Comparison of ENCODE assay signal across 26 cellular contexts in the genomic region with DNA sequence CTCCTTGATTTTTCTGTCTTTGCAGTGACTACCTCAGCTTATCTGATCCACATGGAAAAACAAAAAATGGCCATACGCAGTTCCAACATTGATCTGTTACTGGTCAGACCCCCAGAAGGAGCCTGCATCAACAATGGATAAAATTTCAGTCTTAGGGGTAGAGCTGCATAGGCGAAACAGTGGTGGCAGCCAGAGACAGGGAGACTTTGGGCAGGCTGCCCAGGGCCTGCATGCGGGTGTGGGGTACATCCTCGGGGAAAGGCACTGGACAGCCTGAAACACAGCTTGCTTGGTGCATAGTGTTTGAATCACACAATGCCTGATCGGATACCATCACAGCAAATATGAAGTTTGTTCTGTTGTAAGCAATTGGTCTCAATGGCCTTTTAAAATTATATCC.
"Had no signal": no experiment of that assay in that cellular context is flagged by ENCODE, and none has a peak within 500 bp of the region (broad histone marks: within the 10 kb centered on the region; RNA-seq: fewer than 3 reads in every experiment).

No MANE protein-coding gene starts in this region.

- H3K9me3 ChIP-seq: stomach, suprapubic skin, testis, thoracic aorta, thyroid gland, tibial artery, tibial nerve, transverse colon, upper lobe of left lung, upper lobe of right lung, uterus, vagina had no signal

- H3K27ac ChIP-seq: stomach, suprapubic skin, testis, thoracic aorta, thyroid gland, tibial artery, tibial nerve, transverse colon, upper lobe of left lung, upper lobe of right lung, uterus, vagina had no signal

- H3K27me3 ChIP-seq: stomach, suprapubic skin, testis, thyroid gland, tibial artery, tibial nerve, transverse colon, upper lobe of left lung, upper lobe of right lung, uterus, vagina had no signal

- H3K4me3 ChIP-seq: stomach, suprapubic skin, testis, thoracic aorta, thyroid gland, tibial artery, tibial nerve, transverse colon, upper lobe of left lung, upper lobe of right lung, uterus, vagina had no signal

- DNase-seq: stimulated activated CD4-positive, alpha-beta T cell treated with anti-CD3 and anti-CD28 coated beads, Interleukin-2, amount 100 ng/mL, for 24 hours; stimulated activated CD4-positive, alpha-beta T cell treated with anti-CD3 and anti-CD28 coated beads, Interleukin-2, amount 100 ng/mL, for 48 hours; stimulated activated CD4-positive, alpha-beta T cell treated with anti-CD3 and anti-CD28 coated beads, Interleukin-4, amount 100 ng/mL, for 1 hour; stimulated activated CD4-positive, alpha-beta T cell treated with anti-CD3 and anti-CD28 coated beads, Interleukin-4, amount 100 ng/mL, for 24 hours; stimulated activated CD4-positive, alpha-beta T cell treated with anti-CD3 and anti-CD28 coated beads, Interleukin-4, amount 100 ng/mL, for 4 hours; stimulated activated CD8-positive, alpha-beta memory T cell treated with anti-CD3 and anti-CD28 coated beads, Interleukin-4, amount 100 ng/mL, for 48 hours; stimulated activated naive B cell treated with anti-CD40 and anti-IgM and Interleukin-4, amounts not matched to agents 10 μg/mL and 1 μg/mL and 100 μg/mL, for 72 hours; stimulated activated naive CD4-positive, alpha-beta T cell; stimulated activated naive CD4-positive, alpha-beta T cell treated with Interleukin-2 at 50 U/mL for 16 hours; stimulated activated naive CD8-positive, alpha-beta T cell treated with anti-CD3 and anti-CD28 coated beads, Interleukin-15, Interleukin-2, amounts not matched to agents 100 U/mL and 50 U/mL, for 24 hours; stomach; testis; thyroid gland; tibial artery; transverse colon; upper lobe of left lung; upper lobe of right lung; uterus had no signal

- H3K4me1 Mint-ChIP-seq: stimulated activated effector memory CD8-positive, alpha-beta T cell treated with anti-CD3 and anti-CD28 coated beads, Interleukin-12 subunit alpha, Interleukin-12 subunit beta, amount 100 ng/mL, for 72 hours; stimulated activated memory B cell treated with anti-CD40 and anti-IgM and Interleukin-4, amounts not matched to agents 10 μg/mL and 1 μg/mL and 100 μg/mL, for 72 hours; stimulated activated naive B cell treated with anti-CD40 and anti-IgM and Interleukin-4, amounts not matched to agents 10 μg/mL and 1 μg/mL and 100 μg/mL, for 72 hours had no signal

- FAIRE-seq: urothelium cell line had no signal

- ATAC-seq: stimulated activated effector memory CD8-positive, alpha-beta T cell treated with anti-CD3 and anti-CD28 coated beads, Interleukin-12 subunit alpha, Interleukin-12 subunit beta, amount 100 ng/mL, for 72 hours; stimulated activated memory B cell treated with anti-CD40 and anti-IgM and Interleukin-4, amounts not matched to agents 10 μg/mL and 1 μg/mL and 100 μg/mL, for 72 hours; stimulated activated naive B cell treated with anti-CD40 and anti-IgM and Interleukin-4, amounts not matched to agents 10 μg/mL and 1 μg/mL and 100 μg/mL, for 72 hours; stimulated activated naive CD8-positive, alpha-beta T cell treated with anti-CD3 and anti-CD28 coated beads, Interleukin-15, Interleukin-2, amounts not matched to agents 100 U/mL and 50 U/mL, for 24 hours; upper lobe of right lung had no signal

- H3K27ac Mint-ChIP-seq: stimulated activated effector memory CD8-positive, alpha-beta T cell treated with anti-CD3 and anti-CD28 coated beads, Interleukin-12 subunit alpha, Interleukin-12 subunit beta, amount 100 ng/mL, for 72 hours; stimulated activated memory B cell treated with anti-CD40 and anti-IgM and Interleukin-4, amounts not matched to agents 10 μg/mL and 1 μg/mL and 100 μg/mL, for 72 hours; stimulated activated naive B cell treated with anti-CD40 and anti-IgM and Interleukin-4, amounts not matched to agents 10 μg/mL and 1 μg/mL and 100 μg/mL, for 72 hours; type B pancreatic cell had no signal

- H3K36me3 ChIP-seq: stomach, suprapubic skin, thoracic aorta, thyroid gland, tibial artery, tibial nerve, transverse colon, upper lobe of left lung, upper lobe of right lung, uterus, vagina had no signal

- H3K4me1 ChIP-seq: stomach, suprapubic skin, testis, thyroid gland, tibial artery, tibial nerve, transverse colon, upper lobe of left lung, upper lobe of right lung, uterus, vagina had no signal

- H3K27me3 Mint-ChIP-seq: stimulated activated memory B cell treated with anti-CD40 and anti-IgM and Interleukin-4, amounts not matched to agents 10 μg/mL and 1 μg/mL and 100 μg/mL, for 72 hours; stimulated activated naive B cell treated with anti-CD40 and anti-IgM and Interleukin-4, amounts not matched to agents 10 μg/mL and 1 μg/mL and 100 μg/mL, for 72 hours; type B pancreatic cell had no signal

- H3K4me3 Mint-ChIP-seq: stimulated activated effector memory CD8-positive, alpha-beta T cell treated with anti-CD3 and anti-CD28 coated beads, Interleukin-12 subunit alpha, Interleukin-12 subunit beta, amount 100 ng/mL, for 72 hours; stimulated activated memory B cell treated with anti-CD40 and anti-IgM and Interleukin-4, amounts not matched to agents 10 μg/mL and 1 μg/mL and 100 μg/mL, for 72 hours; stimulated activated naive B cell treated with anti-CD40 and anti-IgM and Interleukin-4, amounts not matched to agents 10 μg/mL and 1 μg/mL and 100 μg/mL, for 72 hours; type B pancreatic cell had no signal

- H3K9me3 Mint-ChIP-seq: stimulated activated effector memory CD8-positive, alpha-beta T cell treated with anti-CD3 and anti-CD28 coated beads, Interleukin-12 subunit alpha, Interleukin-12 subunit beta, amount 100 ng/mL, for 72 hours; stimulated activated naive B cell treated with anti-CD40 and anti-IgM and Interleukin-4, amounts not matched to agents 10 μg/mL and 1 μg/mL and 100 μg/mL, for 72 hours; type B pancreatic cell had no signal

- H3K36me3 Mint-ChIP-seq: stimulated activated effector memory CD8-positive, alpha-beta T cell treated with anti-CD3 and anti-CD28 coated beads, Interleukin-12 subunit alpha, Interleukin-12 subunit beta, amount 100 ng/mL, for 72 hours; stimulated activated memory B cell treated with anti-CD40 and anti-IgM and Interleukin-4, amounts not matched to agents 10 μg/mL and 1 μg/mL and 100 μg/mL, for 72 hours; stimulated activated naive B cell treated with anti-CD40 and anti-IgM and Interleukin-4, amounts not matched to agents 10 μg/mL and 1 μg/mL and 100 μg/mL, for 72 hours; type B pancreatic cell had no signal
